Comparison of ENCODE assay signal across 9 cellular contexts in the genomic region with DNA sequence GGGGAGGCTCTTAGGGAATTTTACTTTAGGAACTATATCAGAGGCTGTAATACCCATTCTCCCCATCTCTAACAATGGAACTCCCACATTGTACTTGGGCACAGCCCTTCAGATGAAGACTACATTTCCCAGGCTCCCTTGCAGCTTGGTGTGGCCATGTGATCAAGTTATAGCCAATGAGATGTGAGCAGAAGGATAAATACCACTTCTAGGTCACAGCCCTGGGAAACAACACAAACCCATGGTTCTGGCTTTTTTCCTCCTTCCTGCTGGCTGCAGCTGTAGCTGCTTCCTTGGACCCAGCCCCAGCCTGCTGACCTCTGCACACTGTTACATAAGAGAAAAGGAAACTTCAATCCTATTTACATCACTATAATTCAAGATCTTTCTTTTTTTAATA.
DNase-seq lines count a peak whose midpoint lies in the region; ATAC-seq, FAIRE-seq and TF ChIP-seq lines count a peak whose summit lies in the region.
"Had no signal": no experiment of that assay in that cellular context is flagged by ENCODE, and none has a peak within 500 bp of the region (broad histone marks: within the 10 kb centered on the region; RNA-seq: fewer than 3 reads in every experiment).

No MANE protein-coding gene starts in this region.

- H3K27ac Mint-ChIP-seq in type B pancreatic cell: no peak overlapping the region
- H3K27ac Mint-ChIP-seq: activated naive CD8-positive, alpha-beta T cell had no signal

- H3K27me3 Mint-ChIP-seq in type B pancreatic cell: peaks cover 3% of the 10 kb centered on the region
- H3K27me3 Mint-ChIP-seq: activated naive CD8-positive, alpha-beta T cell had no signal

- TF ChIP-seq POLR2A in GM12891 (IDR thresholded peaks at IDR 0.05; ENCODE audit: low read depth, low read length): no peak

- peak; percentile 88 for ATAC-seq in left colon

- intact Hi-C loops in A673 (cut with micrococcal nuclease; ENCODE audit: unreplicated experiment) (loop anchor here (5.0 to 10.0 kb wide), 2 partner anchors 305 to 418 kb away; no protein-coding TSS in a partner anchor), left colon (cut with DNase I, micrococcal nuclease) (no loop called here)

- H3K27ac ChIP-seq in A673 (ENCODE audit: low read depth, low read length, poor library complexity, severe bottlenecking): peak overlapping the region; percentile 91

- TF ChIP-seq CTCF in A673 (conservative IDR thresholded peaks at IDR 0.05; ENCODE audit: low read depth, low read length) (no peak), type B pancreatic cell (conservative IDR thresholded peaks at IDR 0.05) (peak; percentile 20)

- BruUV-seq in A673 (replicated peaks; lab: Mats Ljungman, UMichigan): no TSS peak

- H3K4me3 Mint-ChIP-seq in type B pancreatic cell: no peak overlapping the region
- H3K4me3 Mint-ChIP-seq: activated naive CD8-positive, alpha-beta T cell had no signal

- H3K9me3 Mint-ChIP-seq in type B pancreatic cell: peaks cover 6% of the 10 kb centered on the region

- H3K4me3 ChIP-seq in A673 (ENCODE audit: low read depth, low read length, poor library complexity, severe bottlenecking): no peak overlapping the region

- CTCF ChIA-PET in A673 (lab: Charles Lee): interaction anchor here (0.6 kb wide), 1 partner anchor 277 kb away, joined by 3 read pairs; no protein-coding TSS in a partner anchor

- DNase-seq in A673 (ENCODE audit: low spot score): peak; percentile 89
- DNase-seq in GM12891 (ENCODE audit: insufficient read length, low spot score): no peak
- DNase-seq in HT1080 (ENCODE audit: low read depth): peak; percentile 84
- peak; percentile 86 for DNase-seq in RPMI8226
- DNase-seq in central memory CD4-positive, alpha-beta T cell: peak; percentile 9
- DNase-seq in left colon: peak; percentile 55 to 80
- no peak for DNase-seq in type B pancreatic cell (ENCODE audit: extremely low spot score, unreplicated experiment)
- DNase-seq in middle frontal gyrus (ENCODE audit: extremely low spot score, low spot score): no peak

- POLR2A ChIA-PET in A673 (lab: Charles Lee; ENCODE audit: low non-redundant PET): no interaction called here

- H3K36me3 Mint-ChIP-seq in type B pancreatic cell: peaks cover 3% of the 10 kb centered on the region
- H3K36me3 Mint-ChIP-seq: activated naive CD8-positive, alpha-beta T cell had no signal

- no peaks in the 10 kb centered on the region for H3K27me3 ChIP-seq in A673 (replicated peaks; ENCODE audit: insufficient read depth, low read depth, low read length, poor library complexity)

- H3K36me3 ChIP-seq in A673 (ENCODE audit: insufficient read depth, low read length, poor library complexity, severe bottlenecking): no peaks in the 10 kb centered on the region

- H3K9me3 ChIP-seq in A673 (ENCODE audit: low read depth, low read length, poor library complexity, severe bottlenecking): no peaks in the 10 kb centered on the region

- H3K4me1 Mint-ChIP-seq in type B pancreatic cell (ENCODE audit: unreplicated experiment): peaks cover 19% of the 10 kb centered on the region

- FAIRE-seq in GM12891 (lab: Jason Lieb, UNC): peak; percentile 63

- H3K4me1 ChIP-seq in A673 (ENCODE audit: insufficient read depth, low read length, poor library complexity, severe bottlenecking): peaks cover 34% of the 10 kb centered on the region

TF ChIP-seq in GM12891, 5 proteins besides CTCF, POLR2A, EP300 and RAD21:
- no peak for TF ChIP-seq POLR2AphosphoS5 (IDR thresholded peaks at IDR 0.05; ENCODE audit: low read depth, low read length)
- no peak for TF ChIP-seq POU2F2 (IDR thresholded peaks at IDR 0.05; ENCODE audit: low read depth, low read length)
- TF ChIP-seq TAF1 (IDR thresholded peaks at IDR 0.05; ENCODE audit: low read depth, low read length): no peak
- no peak for TF ChIP-seq SPI1 (IDR thresholded peaks at IDR 0.05; ENCODE audit: low read depth, low read length)
- no peak for TF ChIP-seq PAX5 (IDR thresholded peaks at IDR 0.05; ENCODE audit: insufficient read depth, low read length, severe bottlenecking)
TF ChIP-seq in GM12891: peak in this region for 0.

Comparison
In these comparisons a context has a peak if more than half of its experiments do, and no peak if none do; other contexts are left out.
1. DNase-seq: peak in A673 (single experiment), HT1080 (single experiment), RPMI8226 (single experiment), central memory CD4-positive, alpha-beta T cell (single experiment) and left colon (2 of 2); none in GM12891 (single experiment), type B pancreatic cell (single experiment) and middle frontal gyrus (single experiment).